22 cellular contexts compared by ENCODE assay signal in the genomic region with DNA sequence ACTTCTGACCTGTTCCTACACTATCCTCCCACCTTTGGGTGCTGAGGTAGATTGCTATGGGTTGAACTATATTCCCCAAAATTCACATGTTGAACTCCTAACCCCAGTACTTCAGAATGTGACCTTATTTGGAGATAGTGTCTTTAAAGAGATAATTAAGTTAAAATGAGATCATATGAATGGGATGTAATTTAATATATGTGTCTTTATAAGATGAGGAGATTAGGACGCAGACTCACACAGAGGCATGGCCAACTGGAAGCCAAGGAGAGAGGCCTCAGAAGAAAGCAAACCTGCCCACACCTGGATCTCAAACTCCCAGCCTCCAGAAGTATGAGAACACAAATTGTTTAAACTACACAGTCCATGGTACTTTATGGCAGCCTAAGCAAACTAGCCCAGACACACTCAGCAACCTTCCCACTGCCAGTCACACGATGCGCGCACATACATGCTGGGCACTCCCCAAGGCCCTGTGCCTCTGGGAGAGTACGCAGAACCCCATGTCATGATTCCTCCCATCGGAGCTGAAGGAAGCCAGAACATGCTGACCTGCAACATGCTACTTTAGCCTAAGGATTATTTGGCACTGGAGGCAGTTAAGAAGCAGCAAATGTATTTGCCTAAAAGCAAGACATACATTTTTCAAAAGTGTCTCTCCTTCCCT. TPM values are rescaled to one million over a fixed set of nuclear protein-coding genes. Genes with fewer than 3 reads are reported as not detected.
DNase-seq lines count a peak whose midpoint lies in the region; ATAC-seq, FAIRE-seq and TF ChIP-seq lines count a peak whose summit lies in the region.
"Had no signal": no experiment of that assay in that cellular context is flagged by ENCODE, and none has a peak within 500 bp of the region (broad histone marks: within the 10 kb centered on the region; RNA-seq: fewer than 3 reads in every experiment).

No MANE protein-coding gene starts in this region.

- no peak overlapping the region for H3K4me3 Mint-ChIP-seq in activated T-helper 2 cell treated with anti-CD3 and anti-CD28 coated beads, Interferon-gamma antibody, Interleukin-2, Interleukin-4, amounts not matched to agents 10 μg/mL and 5 μg/mL and 100 μg/mL, durations not matched to agents 14 hours and 24 hours and 36 hours (ENCODE audit: low read depth)
- H3K4me3 Mint-ChIP-seq: CD4-positive, alpha-beta memory T cell had no signal

- H3K27me3 Mint-ChIP-seq in activated T-helper 2 cell treated with anti-CD3 and anti-CD28 coated beads, Interferon-gamma antibody, Interleukin-2, Interleukin-4, amounts not matched to agents 10 μg/mL and 5 μg/mL and 100 μg/mL, durations not matched to agents 14 hours and 24 hours and 36 hours (ENCODE audit: low read depth), result no peaks in the 10 kb centered on the region
- H3K27me3 Mint-ChIP-seq: CD4-positive, alpha-beta memory T cell had no signal

- H3K4me1 Mint-ChIP-seq in activated T-helper 2 cell treated with anti-CD3 and anti-CD28 coated beads, Interferon-gamma antibody, Interleukin-2, Interleukin-4, amounts not matched to agents 10 μg/mL and 5 μg/mL and 100 μg/mL, durations not matched to agents 14 hours and 24 hours and 36 hours (ENCODE audit: low read depth), result peaks cover 8% of the 10 kb centered on the region

- 64% methylated on average over 3 of the region's 6 CpGs for WGBS in SK-N-SH (ENCODE audit: low lambda C conversion rate)
- 88 to 93% (median 91%) methylated on average over 6 of the region's 6 CpGs for WGBS in ovary, 3 donors

- H4K20me1 ChIP-seq in SK-N-SH (ENCODE audit: insufficient read depth), result no peaks in the 10 kb centered on the region

- no peak for TF ChIP-seq POLR2A in ovary (IDR thresholded peaks at IDR 0.05)

- ATAC-seq in SK-N-SH treated with all-trans-retinoic acid at 6 μM for 48 hours (peak; percentile 62), left lobe of liver (peak; percentile 6), upper lobe of right lung (no peak), GM19035 (IDR thresholded peaks at IDR 0.05; ENCODE audit: unreplicated experiment) (no peak)
- ATAC-seq: Panc1 had no signal

- no peaks in the 10 kb centered on the region for H3K27me3 ChIP-seq in SK-N-SH (ENCODE audit: insufficient read depth)
- no peaks in the 10 kb centered on the region for H3K27me3 ChIP-seq in bronchial epithelial cell (ENCODE audit: control insufficient read depth, insufficient read depth, low read length)
- no peaks in the 10 kb centered on the region for H3K27me3 ChIP-seq in upper lobe of right lung
- H3K27me3 ChIP-seq in ovary, result no peaks in the 10 kb centered on the region
- H3K27me3 ChIP-seq: BE2C, MG63 had no signal

- CTCF ChIA-PET in SK-N-SH (lab: Yijun Ruan, JAX), result interaction anchor here (1.1 kb wide), 1 partner anchor 26 kb away, joined by 3 read pairs; no protein-coding TSS in a partner anchor

- H3K9me2 ChIP-seq in SK-N-SH, result no peaks in the 10 kb centered on the region

- no peak for TF ChIP-seq EP300 in SK-N-SH (IDR thresholded peaks at IDR 0.05; ENCODE audit: borderline replicate concordance in 1 of 2, low read depth in 1 of 2, low read length in 1 of 2)
- no peak for TF ChIP-seq EP300 in ovary (IDR thresholded peaks at IDR 0.05)

- POLR2A ChIA-PET in SK-N-SH (lab: Yijun Ruan, JAX), result no interaction called here

- FAIRE-seq in bronchial epithelial cell (lab: Jason Lieb, UNC), result peak; percentile 32

- H3K27ac ChIP-seq in SK-N-SH (ENCODE audit: low read depth in 2 of 2, low read length in 1 of 2) (no peak overlapping the region), upper lobe of right lung (no peak overlapping the region), ovary (no peak overlapping the region)
- H3K27ac ChIP-seq: GM23248 had no signal

- no peak overlapping the region for H2AFZ ChIP-seq in SK-N-SH (ENCODE audit: low read depth)
- H2AFZ ChIP-seq: GM23248 had no signal

- no peak overlapping the region for H3K27ac Mint-ChIP-seq in activated T-helper 2 cell treated with anti-CD3 and anti-CD28 coated beads, Interferon-gamma antibody, Interleukin-2, Interleukin-4, amounts not matched to agents 10 μg/mL and 5 μg/mL and 100 μg/mL, durations not matched to agents 14 hours and 24 hours and 36 hours

- DNase-seq in SK-N-SH (no peak), bronchial epithelial cell (ENCODE audit: low read depth) (peak; percentile 25), left lobe of liver (ENCODE audit: low spot score) (no peak), upper lobe of right lung (peak; percentile 43), ovary (no peak)
- DNase-seq in activated T-helper 2 cell treated with anti-CD3 and anti-CD28 coated beads, Interferon-gamma antibody, Interleukin-2, Interleukin-4, amounts not matched to agents 10 μg/mL and 5 μg/mL and 100 μg/mL, durations not matched to agents 14 hours and 24 hours and 36 hours (ENCODE audit: low spot score), result no peak
- DNase-seq: 8988T; BE2C; Calu3; CD4-positive, alpha-beta memory T cell; DMS53; GM23248; MG63; NCI-H1092; NCI-H146; NCI-H2081; NCI-H2227 treated with DMSO at 0.1 percent for 48 hours; NCI-H524; Right ventricle myocardium superior had no signal

- TF ChIP-seq CTCF in SK-N-SH (IDR thresholded peaks at IDR 0.05) (no peak), bronchial epithelial cell (IDR thresholded peaks at IDR 0.05; ENCODE audit: insufficient read depth, low read length, severe bottlenecking) (no peak), upper lobe of right lung (IDR thresholded peaks at IDR 0.05) (no peak), ovary (IDR thresholded peaks at IDR 0.05) (no peak)

- H3K4me1 ChIP-seq in SK-N-SH (ENCODE audit: control insufficient read depth in 1 of 2, insufficient read depth in 2 of 2, low read depth in 1 of 2, low read length in 1 of 2) (peaks cover 0 to 4% of the 10 kb centered on the region in 2 experiments; a peak in 1 of 4 replicates), upper lobe of right lung (no peaks in the 10 kb centered on the region), ovary (ENCODE audit: insufficient read depth) (no peaks in the 10 kb centered on the region)
- H3K4me1 ChIP-seq: BE2C had no signal

- no peaks in the 10 kb centered on the region for H3K9me3 Mint-ChIP-seq in activated T-helper 2 cell treated with anti-CD3 and anti-CD28 coated beads, Interferon-gamma antibody, Interleukin-2, Interleukin-4, amounts not matched to agents 10 μg/mL and 5 μg/mL and 100 μg/mL, durations not matched to agents 14 hours and 24 hours and 36 hours

- no peak overlapping the region for H3K9ac ChIP-seq in SK-N-SH
- H3K9ac ChIP-seq: GM23248 had no signal

- no peaks in the 10 kb centered on the region for H3F3A ChIP-seq in SK-N-SH (replicated peaks; ENCODE audit: insufficient read depth)

- no peaks in the 10 kb centered on the region for H3K79me2 ChIP-seq in SK-N-SH (ENCODE audit: insufficient read depth)

- intact Hi-C loops in upper lobe of right lung (cut with DNase I), result no loop called here
- intact Hi-C loops in activated T-helper 2 cell treated with anti-CD3 and anti-CD28 coated beads, Interferon-gamma antibody, Interleukin-2, Interleukin-4, amounts not matched to agents 10 μg/mL and 5 μg/mL and 100 μg/mL, durations not matched to agents 14 hours and 24 hours and 36 hours (cut with micrococcal nuclease), result no loop called here
- intact Hi-C loops in ovary (cut with DNase I), result no loop called here

- no peak for TF ChIP-seq RAD21 in SK-N-SH (IDR thresholded peaks at IDR 0.05; ENCODE audit: low read length)

- H3K36me3 ChIP-seq in SK-N-SH (replicated peaks in 1 of 2; ENCODE audit: control insufficient read depth in 1 of 2, insufficient read depth in 2 of 2, low read length in 1 of 2) (peaks cover 7% of the 10 kb centered on the region in 2 experiments), bronchial epithelial cell (ENCODE audit: control insufficient read depth, insufficient read depth, low read length) (peaks cover 3% of the 10 kb centered on the region), upper lobe of right lung (peaks cover 7% of the 10 kb centered on the region), ovary (no peaks in the 10 kb centered on the region)
- H3K36me3 ChIP-seq: BE2C, MG63 had no signal

- H3K9me3 ChIP-seq in SK-N-SH (no peaks in the 10 kb centered on the region), upper lobe of right lung (no peaks in the 10 kb centered on the region), ovary (no peaks in the 10 kb centered on the region)
- H3K9me3 ChIP-seq: BE2C, MG63 had no signal

- H3K4me2 ChIP-seq in SK-N-SH, result no peak overlapping the region

- peaks cover 25% of the 10 kb centered on the region for H3K36me3 Mint-ChIP-seq in activated T-helper 2 cell treated with anti-CD3 and anti-CD28 coated beads, Interferon-gamma antibody, Interleukin-2, Interleukin-4, amounts not matched to agents 10 μg/mL and 5 μg/mL and 100 μg/mL, durations not matched to agents 14 hours and 24 hours and 36 hours (ENCODE audit: low read depth)

- H3K4me3 ChIP-seq in SK-N-SH (ENCODE audit: low read depth in 2 of 2, low read length in 1 of 2) (no peak overlapping the region), bronchial epithelial cell (ENCODE audit: low read depth, low read length) (no peak overlapping the region), upper lobe of right lung (no peak overlapping the region), ovary (no peak overlapping the region)
- H3K4me3 ChIP-seq: GM23248, MG63 had no signal

TF ChIP-seq in SK-N-SH treated with all-trans-retinoic acid at 6 μM for 48 hours, 23 proteins besides CTCF, POLR2A, EP300 and RAD21 (continues in another document):
- TF ChIP-seq ZFP30 (CRISPR knock-in tag; IDR thresholded peaks at IDR 0.05) (no peak), ZNF565 (CRISPR knock-in tag; conservative IDR thresholded peaks at IDR 0.05; ENCODE audit: low read depth) (no peak), ZNF70 (CRISPR knock-in tag; IDR thresholded peaks at IDR 0.05) (no peak)

TF ChIP-seq in SK-N-SH, 30 proteins besides CTCF, POLR2A, EP300 and RAD21:
- TF ChIP-seq SIN3A (IDR thresholded peaks at IDR 0.05; ENCODE audit: borderline replicate concordance, low read depth, low read length) (no peak), FOXJ3 (CRISPR knock-in tag; IDR thresholded peaks at IDR 0.05) (no peak)

RNA-seq across cellular contexts. Expression of gene SLC22A1, which starts 8.9 kb away (rescaled TPM):
- polyA plus RNA-seq in SK-N-SH (2012; rRNA removed) (0.10 and 0.20 TPM in 2 replicates), ovary (under 1 TPM in 1 of 2 donors, not detected in 1; 0.29 TPM)
- 0.12 and 0.17 TPM in 2 replicates for polyA plus RNA-seq in SK-N-SH (2012; cell fraction: cytosol; rRNA removed)
- polyA plus RNA-seq in SK-N-SH (2012; cell fraction: nucleus; rRNA removed), result 0.62 and 2.6 TPM in 2 replicates
- total RNA-seq in bronchial epithelial cell (under 0.01 and 1.3 TPM in 2 replicates), left lobe of liver (1,378 TPM), upper lobe of right lung (2.7 TPM), ovary (1 to 10 TPM in 6 of 7 donors, under 1 TPM in 1; 0.23 to 2.4 (median 1.1) TPM)
- 1.2 and 1.4 TPM in 2 replicates for total RNA-seq in activated T-helper 2 cell treated with anti-CD3 and anti-CD28 coated beads, Interferon-gamma antibody, Interleukin-2, Interleukin-4, amounts not matched to agents 10 μg/mL and 5 μg/mL and 100 μg/mL, durations not matched to agents 14 hours and 24 hours and 36 hours
- total RNA-seq: GM23248 had no signal
- polyA plus RNA-seq: GM23248 had no signal

Comparison
In these comparisons a context has a peak if more than half of its experiments do, and no peak if none do; other contexts are left out.
1. ATAC-seq: peak in SK-N-SH treated with all-trans-retinoic acid at 6 μM for 48 hours (single experiment) and left lobe of liver (single experiment); none in upper lobe of right lung (single experiment) and GM19035 (single experiment).
2. DNase-seq: peak in bronchial epithelial cell (single experiment) and upper lobe of right lung (single experiment); none in SK-N-SH (single experiment), left lobe of liver (single experiment), activated T-helper 2 cell treated with anti-CD3 and anti-CD28 coated beads, Interferon-gamma antibody, Interleukin-2, Interleukin-4, amounts not matched to agents 10 μg/mL and 5 μg/mL and 100 μg/mL, durations not matched to agents 14 hours and 24 hours and 36 hours (single experiment) and ovary (0 of 5).
3. RNA of gene SLC22A1, which starts 8.9 kb away (total RNA-seq): 1,378 TPM in left lobe of liver (single experiment); 2.7 TPM in upper lobe of right lung (single experiment), 1.2 to 1.4 TPM in activated T-helper 2 cell treated with anti-CD3 and anti-CD28 coated beads, Interferon-gamma antibody, Interleukin-2, Interleukin-4, amounts not matched to agents 10 μg/mL and 5 μg/mL and 100 μg/mL, durations not matched to agents 14 hours and 24 hours and 36 hours, 0.23 to 2.4 TPM in ovary and under 0.01 to 1.3 TPM in bronchial epithelial cell; every median in the first group is over 100 times any median in the second.